In the genomic region with DNA sequence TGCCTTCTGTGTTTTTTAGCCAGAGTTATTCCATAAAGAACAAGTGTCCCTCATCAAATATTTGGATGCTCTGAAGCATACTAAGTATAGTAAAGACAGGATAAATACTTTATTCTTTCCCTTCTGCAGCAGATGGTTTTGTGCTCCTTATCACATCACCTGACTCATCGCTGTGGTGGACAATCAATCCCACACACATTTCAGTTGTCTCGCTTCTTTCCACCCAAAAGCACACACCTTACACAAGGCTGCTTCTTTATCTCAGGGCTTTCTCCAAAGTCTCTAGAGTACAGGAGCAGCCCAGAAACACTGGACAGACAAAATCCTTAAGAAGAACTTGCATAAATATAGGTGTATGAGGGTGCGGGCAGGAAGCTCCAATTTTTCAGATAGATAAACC, we compare ENCODE assay signal across 1 cellular context.
TF ChIP-seq lines count a peak whose summit lies in the region.

No MANE protein-coding gene starts in this region.

TF ChIP-seq in K562, 482 proteins besides CTCF, POLR2A, EP300 and RAD21 (continued from another document and continues in another):
- TF ChIP-seq TEAD1 (CRISPR knock-in tag; IDR thresholded peaks at IDR 0.05) (peak in 1 of 2 experiments; percentile 51; a peak in 1 of 4 replicates), L3MBTL2 (IDR thresholded peaks at IDR 0.05) (no peak), ZFP36 (IDR thresholded peaks at IDR 0.05; ENCODE audit: low read depth, low read length, partially characterized antibody) (no peak), STAT6 (CRISPR knock-in tag; IDR thresholded peaks at IDR 0.05) (no peak), ZNF77 (CRISPR knock-in tag; IDR thresholded peaks at IDR 0.05) (no peak), ZNF778 (CRISPR knock-in tag; IDR thresholded peaks at IDR 0.05) (no peak), HNRNPUL1 (IDR thresholded peaks at IDR 0.05; ENCODE audit: low read length) (no peak), ZEB2 (IDR thresholded peaks at IDR 0.05) (peak; percentile 93), SREBF2 (CRISPR knock-in tag; IDR thresholded peaks at IDR 0.05) (no peak), ZC3H8 (IDR thresholded peaks at IDR 0.05) (no peak), NFATC3 (IDR thresholded peaks at IDR 0.05) (no peak), PCBP2 (IDR thresholded peaks at IDR 0.05; ENCODE audit: low read depth, low read length, poor library complexity, severe bottlenecking) (no peak), SIN3B (IDR thresholded peaks at IDR 0.05; ENCODE audit: low read depth) (no peak), RHOXF2B (CRISPR knock-in tag; conservative IDR thresholded peaks at IDR 0.05) (no peak), CCAR2 (IDR thresholded peaks at IDR 0.05; ENCODE audit: low read depth, low read length) (no peak), ARID1B (IDR thresholded peaks at IDR 0.05) (peak; percentile 94), RFX1 (IDR thresholded peaks at IDR 0.05) (no peak), FOXK1 (CRISPR knock-in tag; IDR thresholded peaks at IDR 0.05; ENCODE audit: borderline replicate concordance) (no peak), CBFB (CRISPR knock-in tag; IDR thresholded peaks at IDR 0.05) (no peak), ELF1 (tag; IDR thresholded peaks at IDR 0.05) (no peak), RBM17 (IDR thresholded peaks at IDR 0.05; ENCODE audit: borderline replicate concordance, low read depth, low read length) (no peak), EP400 (IDR thresholded peaks at IDR 0.05) (no peak), ELF4 (CRISPR knock-in tag; IDR thresholded peaks at IDR 0.05) (no peak), HBP1 (CRISPR knock-in tag; IDR thresholded peaks at IDR 0.05) (0 out of 2 replicates have a peak, but pooled peaks have one; percentile 44), HNRNPK (IDR thresholded peaks at IDR 0.05; ENCODE audit: low read depth, low read length, poor library complexity, severe bottlenecking) (no peak), FOXA3 (CRISPR knock-in tag; conservative IDR thresholded peaks at IDR 0.05 in 1 of 2, IDR thresholded peaks at IDR 0.05 in 1 of 2) (no peak), SMARCE1 (IDR thresholded peaks at IDR 0.05) (peak; percentile 95), XRCC3 (IDR thresholded peaks at IDR 0.05) (no peak), ARID2 (IDR thresholded peaks at IDR 0.05) (no peak), C11orf30 (IDR thresholded peaks at IDR 0.05; ENCODE audit: low read depth) (no peak), BHLHE40 (IDR thresholded peaks at IDR 0.05; ENCODE audit: low read length) (peak; percentile 60; the same call in 1 of the 2 replicates), TBL1XR1 (IDR thresholded peaks at IDR 0.05; ENCODE audit: low read length in 2 of 2) (peak in 1 of 2 experiments; percentile 41; a peak in 1 of 4 replicates), FOXJ3 (CRISPR knock-in tag; IDR thresholded peaks at IDR 0.05) (no peak), CREM (IDR thresholded peaks at IDR 0.05; ENCODE audit: low read depth) (peak; percentile 57), PML (IDR thresholded peaks at IDR 0.05; ENCODE audit: low read length) (peak; percentile 78), SMARCA5 (IDR thresholded peaks at IDR 0.05) (no peak), IFI16 (CRISPR knock-in tag; IDR thresholded peaks at IDR 0.05) (no peak), ADNP (tag; IDR thresholded peaks at IDR 0.05) (no peak), GATAD2B (IDR thresholded peaks at IDR 0.05; ENCODE audit: borderline replicate concordance) (no peak), NCOA4 (IDR thresholded peaks at IDR 0.05; ENCODE audit: partially characterized antibody) (no peak)
- TF ChIP-seq, protein P1, sequence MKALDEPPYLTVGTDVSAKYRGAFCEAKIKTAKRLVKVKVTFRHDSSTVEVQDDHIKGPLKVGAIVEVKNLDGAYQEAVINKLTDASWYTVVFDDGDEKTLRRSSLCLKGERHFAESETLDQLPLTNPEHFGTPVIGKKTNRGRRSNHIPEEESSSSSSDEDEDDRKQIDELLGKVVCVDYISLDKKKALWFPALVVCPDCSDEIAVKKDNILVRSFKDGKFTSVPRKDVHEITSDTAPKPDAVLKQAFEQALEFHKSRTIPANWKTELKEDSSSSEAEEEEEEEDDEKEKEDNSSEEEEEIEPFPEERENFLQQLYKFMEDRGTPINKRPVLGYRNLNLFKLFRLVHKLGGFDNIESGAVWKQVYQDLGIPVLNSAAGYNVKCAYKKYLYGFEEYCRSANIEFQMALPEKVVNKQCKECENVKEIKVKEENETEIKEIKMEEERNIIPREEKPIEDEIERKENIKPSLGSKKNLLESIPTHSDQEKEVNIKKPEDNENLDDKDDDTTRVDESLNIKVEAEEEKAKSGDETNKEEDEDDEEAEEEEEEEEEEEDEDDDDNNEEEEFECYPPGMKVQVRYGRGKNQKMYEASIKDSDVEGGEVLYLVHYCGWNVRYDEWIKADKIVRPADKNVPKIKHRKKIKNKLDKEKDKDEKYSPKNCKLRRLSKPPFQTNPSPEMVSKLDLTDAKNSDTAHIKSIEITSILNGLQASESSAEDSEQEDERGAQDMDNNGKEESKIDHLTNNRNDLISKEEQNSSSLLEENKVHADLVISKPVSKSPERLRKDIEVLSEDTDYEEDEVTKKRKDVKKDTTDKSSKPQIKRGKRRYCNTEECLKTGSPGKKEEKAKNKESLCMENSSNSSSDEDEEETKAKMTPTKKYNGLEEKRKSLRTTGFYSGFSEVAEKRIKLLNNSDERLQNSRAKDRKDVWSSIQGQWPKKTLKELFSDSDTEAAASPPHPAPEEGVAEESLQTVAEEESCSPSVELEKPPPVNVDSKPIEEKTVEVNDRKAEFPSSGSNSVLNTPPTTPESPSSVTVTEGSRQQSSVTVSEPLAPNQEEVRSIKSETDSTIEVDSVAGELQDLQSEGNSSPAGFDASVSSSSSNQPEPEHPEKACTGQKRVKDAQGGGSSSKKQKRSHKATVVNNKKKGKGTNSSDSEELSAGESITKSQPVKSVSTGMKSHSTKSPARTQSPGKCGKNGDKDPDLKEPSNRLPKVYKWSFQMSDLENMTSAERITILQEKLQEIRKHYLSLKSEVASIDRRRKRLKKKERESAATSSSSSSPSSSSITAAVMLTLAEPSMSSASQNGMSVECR (CRISPR knock-in tag; IDR thresholded peaks at IDR 0.05) = no peak
- TF ChIP-seq, protein P2, sequence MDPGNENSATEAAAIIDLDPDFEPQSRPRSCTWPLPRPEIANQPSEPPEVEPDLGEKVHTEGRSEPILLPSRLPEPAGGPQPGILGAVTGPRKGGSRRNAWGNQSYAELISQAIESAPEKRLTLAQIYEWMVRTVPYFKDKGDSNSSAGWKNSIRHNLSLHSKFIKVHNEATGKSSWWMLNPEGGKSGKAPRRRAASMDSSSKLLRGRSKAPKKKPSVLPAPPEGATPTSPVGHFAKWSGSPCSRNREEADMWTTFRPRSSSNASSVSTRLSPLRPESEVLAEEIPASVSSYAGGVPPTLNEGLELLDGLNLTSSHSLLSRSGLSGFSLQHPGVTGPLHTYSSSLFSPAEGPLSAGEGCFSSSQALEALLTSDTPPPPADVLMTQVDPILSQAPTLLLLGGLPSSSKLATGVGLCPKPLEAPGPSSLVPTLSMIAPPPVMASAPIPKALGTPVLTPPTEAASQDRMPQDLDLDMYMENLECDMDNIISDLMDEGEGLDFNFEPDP (CRISPR knock-in tag; IDR thresholded peaks at IDR 0.05) = no peak
- TF ChIP-seq, protein P3, sequence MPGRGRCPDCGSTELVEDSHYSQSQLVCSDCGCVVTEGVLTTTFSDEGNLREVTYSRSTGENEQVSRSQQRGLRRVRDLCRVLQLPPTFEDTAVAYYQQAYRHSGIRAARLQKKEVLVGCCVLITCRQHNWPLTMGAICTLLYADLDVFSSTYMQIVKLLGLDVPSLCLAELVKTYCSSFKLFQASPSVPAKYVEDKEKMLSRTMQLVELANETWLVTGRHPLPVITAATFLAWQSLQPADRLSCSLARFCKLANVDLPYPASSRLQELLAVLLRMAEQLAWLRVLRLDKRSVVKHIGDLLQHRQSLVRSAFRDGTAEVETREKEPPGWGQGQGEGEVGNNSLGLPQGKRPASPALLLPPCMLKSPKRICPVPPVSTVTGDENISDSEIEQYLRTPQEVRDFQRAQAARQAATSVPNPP (IDR thresholded peaks at IDR 0.05; ENCODE audit: borderline replicate concordance, insufficient read depth, insufficient read length) = no peak
- TF ChIP-seq, protein P4, sequence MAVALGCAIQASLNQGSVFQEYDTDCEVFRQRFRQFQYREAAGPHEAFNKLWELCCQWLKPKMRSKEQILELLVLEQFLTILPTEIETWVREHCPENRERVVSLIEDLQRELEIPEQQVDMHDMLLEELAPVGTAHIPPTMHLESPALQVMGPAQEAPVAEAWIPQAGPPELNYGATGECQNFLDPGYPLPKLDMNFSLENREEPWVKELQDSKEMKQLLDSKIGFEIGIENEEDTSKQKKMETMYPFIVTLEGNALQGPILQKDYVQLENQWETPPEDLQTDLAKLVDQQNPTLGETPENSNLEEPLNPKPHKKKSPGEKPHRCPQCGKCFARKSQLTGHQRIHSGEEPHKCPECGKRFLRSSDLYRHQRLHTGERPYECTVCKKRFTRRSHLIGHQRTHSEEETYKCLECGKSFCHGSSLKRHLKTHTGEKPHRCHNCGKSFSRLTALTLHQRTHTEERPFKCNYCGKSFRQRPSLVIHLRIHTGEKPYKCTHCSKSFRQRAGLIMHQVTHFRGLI (CRISPR knock-in tag; IDR thresholded peaks at IDR 0.05) = no peak
- TF ChIP-seq, protein P5, sequence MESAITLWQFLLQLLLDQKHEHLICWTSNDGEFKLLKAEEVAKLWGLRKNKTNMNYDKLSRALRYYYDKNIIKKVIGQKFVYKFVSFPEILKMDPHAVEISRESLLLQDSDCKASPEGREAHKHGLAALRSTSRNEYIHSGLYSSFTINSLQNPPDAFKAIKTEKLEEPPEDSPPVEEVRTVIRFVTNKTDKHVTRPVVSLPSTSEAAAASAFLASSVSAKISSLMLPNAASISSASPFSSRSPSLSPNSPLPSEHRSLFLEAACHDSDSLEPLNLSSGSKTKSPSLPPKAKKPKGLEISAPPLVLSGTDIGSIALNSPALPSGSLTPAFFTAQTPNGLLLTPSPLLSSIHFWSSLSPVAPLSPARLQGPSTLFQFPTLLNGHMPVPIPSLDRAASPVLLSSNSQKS (CRISPR knock-in tag; IDR thresholded peaks at IDR 0.05) = no peak
- TF ChIP-seq, protein P6, sequence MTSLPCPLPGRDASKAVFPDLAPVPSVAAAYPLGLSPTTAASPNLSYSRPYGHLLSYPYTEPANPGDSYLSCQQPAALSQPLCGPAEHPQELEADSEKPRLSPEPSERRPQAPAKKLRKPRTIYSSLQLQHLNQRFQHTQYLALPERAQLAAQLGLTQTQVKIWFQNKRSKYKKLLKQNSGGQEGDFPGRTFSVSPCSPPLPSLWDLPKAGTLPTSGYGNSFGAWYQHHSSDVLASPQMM (CRISPR knock-in tag; IDR thresholded peaks at IDR 0.05) = no peak
- TF ChIP-seq, protein P7, sequence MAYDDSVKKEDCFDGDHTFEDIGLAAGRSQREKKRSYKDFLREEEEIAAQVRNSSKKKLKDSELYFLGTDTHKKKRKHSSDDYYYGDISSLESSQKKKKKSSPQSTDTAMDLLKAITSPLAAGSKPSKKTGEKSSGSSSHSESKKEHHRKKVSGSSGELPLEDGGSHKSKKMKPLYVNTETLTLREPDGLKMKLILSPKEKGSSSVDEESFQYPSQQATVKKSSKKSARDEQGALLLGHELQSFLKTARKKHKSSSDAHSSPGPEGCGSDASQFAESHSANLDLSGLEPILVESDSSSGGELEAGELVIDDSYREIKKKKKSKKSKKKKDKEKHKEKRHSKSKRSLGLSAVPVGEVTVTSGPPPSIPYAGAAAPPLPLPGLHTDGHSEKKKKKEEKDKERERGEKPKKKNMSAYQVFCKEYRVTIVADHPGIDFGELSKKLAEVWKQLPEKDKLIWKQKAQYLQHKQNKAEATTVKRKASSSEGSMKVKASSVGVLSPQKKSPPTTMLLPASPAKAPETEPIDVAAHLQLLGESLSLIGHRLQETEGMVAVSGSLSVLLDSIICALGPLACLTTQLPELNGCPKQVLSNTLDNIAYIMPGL (CRISPR knock-in tag; IDR thresholded peaks at IDR 0.05) = no peak
- TF ChIP-seq, protein P8, sequence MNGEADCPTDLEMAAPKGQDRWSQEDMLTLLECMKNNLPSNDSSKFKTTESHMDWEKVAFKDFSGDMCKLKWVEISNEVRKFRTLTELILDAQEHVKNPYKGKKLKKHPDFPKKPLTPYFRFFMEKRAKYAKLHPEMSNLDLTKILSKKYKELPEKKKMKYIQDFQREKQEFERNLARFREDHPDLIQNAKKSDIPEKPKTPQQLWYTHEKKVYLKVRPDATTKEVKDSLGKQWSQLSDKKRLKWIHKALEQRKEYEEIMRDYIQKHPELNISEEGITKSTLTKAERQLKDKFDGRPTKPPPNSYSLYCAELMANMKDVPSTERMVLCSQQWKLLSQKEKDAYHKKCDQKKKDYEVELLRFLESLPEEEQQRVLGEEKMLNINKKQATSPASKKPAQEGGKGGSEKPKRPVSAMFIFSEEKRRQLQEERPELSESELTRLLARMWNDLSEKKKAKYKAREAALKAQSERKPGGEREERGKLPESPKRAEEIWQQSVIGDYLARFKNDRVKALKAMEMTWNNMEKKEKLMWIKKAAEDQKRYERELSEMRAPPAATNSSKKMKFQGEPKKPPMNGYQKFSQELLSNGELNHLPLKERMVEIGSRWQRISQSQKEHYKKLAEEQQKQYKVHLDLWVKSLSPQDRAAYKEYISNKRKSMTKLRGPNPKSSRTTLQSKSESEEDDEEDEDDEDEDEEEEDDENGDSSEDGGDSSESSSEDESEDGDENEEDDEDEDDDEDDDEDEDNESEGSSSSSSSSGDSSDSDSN (IDR thresholded peaks at IDR 0.05; ENCODE audit: borderline replicate concordance in 1 of 2, low read depth in 2 of 2, low read length in 2 of 2) = no peak
